In the genomic region with DNA sequence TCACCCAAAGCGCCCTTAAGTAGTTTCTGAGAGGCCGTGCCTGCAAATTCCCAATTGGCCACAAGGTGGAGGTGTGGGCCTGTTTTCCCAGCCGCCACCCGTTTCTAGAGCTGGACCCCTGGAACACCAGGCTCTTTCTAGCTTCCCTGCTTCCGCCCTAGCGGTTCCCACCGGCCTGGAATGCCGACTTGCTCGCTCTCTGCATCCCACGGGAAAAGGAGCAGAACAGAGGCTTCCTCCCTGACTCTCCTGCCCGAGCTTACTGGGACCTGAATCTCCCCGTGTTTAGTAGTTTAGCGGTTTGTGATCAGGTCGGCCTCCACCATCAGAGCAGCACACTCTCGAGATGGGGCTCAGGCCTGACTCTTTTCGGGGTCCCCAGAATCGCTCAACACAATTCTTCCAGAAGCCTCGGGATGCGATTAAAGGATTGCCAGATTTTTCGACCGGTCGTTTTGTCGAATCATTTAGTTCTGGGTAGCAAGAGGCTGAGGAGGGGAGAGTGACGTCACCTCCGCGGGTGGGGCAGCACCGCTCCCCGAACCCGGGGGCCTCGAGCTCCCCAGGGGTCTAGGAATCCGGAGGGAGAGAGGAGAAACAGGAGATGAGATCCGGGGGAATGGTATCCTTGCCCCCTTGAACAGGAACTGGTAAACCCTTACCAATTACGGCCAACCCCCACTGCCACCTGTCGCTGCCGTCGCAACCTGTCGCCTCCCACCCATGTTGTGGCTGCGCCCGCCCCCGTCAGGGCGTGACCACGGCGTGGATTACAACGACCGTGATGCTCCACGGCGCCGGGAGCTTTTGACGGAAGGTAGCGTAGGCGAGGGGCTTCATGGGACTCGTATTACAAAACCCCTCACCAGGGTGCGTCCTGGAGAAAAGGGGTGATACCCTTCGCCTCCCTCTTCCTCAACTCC, we compare ENCODE assay signal across 8 cellular contexts. TPM values are rescaled to one million over a fixed set of nuclear protein-coding genes. Genes with fewer than 3 reads are reported as not detected.
DNase-seq lines count a peak whose midpoint lies in the region; ATAC-seq and TF ChIP-seq lines count a peak whose summit lies in the region.

No MANE protein-coding gene starts in this region.

- in situ Hi-C loops in GM18951 (cut with MboI; ENCODE audit: low sequenced_read_pairs, unreplicated experiment) = loop anchor here (25.0 kb wide), 1 partner anchor 430 kb away; the partner anchor contains the start of gene ACP4

- peak in 1 of 2 donors; percentile 8 for TF ChIP-seq EP300 in tibial nerve (IDR thresholded peaks at IDR 0.05)

- H3K27me3 ChIP-seq in RWPE2 (ENCODE audit: insufficient read depth, poor library complexity, severe bottlenecking) (no peaks in the 10 kb centered on the region), tibial nerve (no peaks in the 10 kb centered on the region)

- no peaks in the 10 kb centered on the region for H3K9me3 ChIP-seq in RWPE2 (ENCODE audit: severe bottlenecking)
- no peaks in the 10 kb centered on the region for H3K9me3 ChIP-seq in tibial nerve

- H3K36me3 ChIP-seq in RWPE2 (ENCODE audit: low read depth) (no peaks in the 10 kb centered on the region), tibial nerve (no peaks in the 10 kb centered on the region)

- peak; percentile 75 for ATAC-seq in RWPE2 (ENCODE audit: low read depth)

- H3K27ac ChIP-seq in RWPE2 (ENCODE audit: poor library complexity, severe bottlenecking) (no peak overlapping the region), tibial nerve (peak overlapping the region; percentile 44 to 90 (median 85))

- peak; percentile 52 for TF ChIP-seq POLR2A in GM18951 (IDR thresholded peaks at IDR 0.05; ENCODE audit: extremely low read depth, insufficient read depth, insufficient read length)
- TF ChIP-seq POLR2A in tibial nerve (IDR thresholded peaks at IDR 0.05) = peak; percentile 19 to 28

- TF ChIP-seq CTCF in AG09319 (IDR thresholded peaks at IDR 0.05; ENCODE audit: low read depth, low read length) (peak; percentile 86), RWPE2 (IDR thresholded peaks at IDR 0.05; ENCODE audit: poor library complexity, severe bottlenecking) (peak; percentile 84), tibial nerve (IDR thresholded peaks at IDR 0.05) (peak; percentile 88 to 93 (median 90))

- no peak for DNase-seq in AG09319 (ENCODE audit: extremely low read depth, low read depth)
- DNase-seq in Jurkat, Clone E6-1 (ENCODE audit: low read depth, low spot score) = peak; percentile 72
- DNase-seq in RWPE2 (ENCODE audit: low spot score) = no peak
- peak; percentile 86 for DNase-seq in activated gamma-delta T cell treated with Interleukin-2 at 50 U/mL for 16 hours
- DNase-seq in globus pallidus (ENCODE audit: low spot score) = peak; percentile 70
- DNase-seq in pons (ENCODE audit: low spot score) = peak; percentile 74
- DNase-seq in tibial nerve (ENCODE audit: low spot score in 2 of 2) = peak; percentile 55 to 83

- H3K4me1 ChIP-seq in RWPE2 (ENCODE audit: insufficient read depth, poor library complexity, severe bottlenecking) (no peaks in the 10 kb centered on the region), tibial nerve (peaks cover 0 to 17% (median 1%) of the 10 kb centered on the region in 4 donors)

- peak overlapping the region; percentile 60 for H3K4me3 ChIP-seq in Jurkat, Clone E6-1 (ENCODE audit: low read length)
- peak overlapping the region; percentile 50 for H3K4me3 ChIP-seq in RWPE2 (ENCODE audit: severe bottlenecking)
- H3K4me3 ChIP-seq in tibial nerve = peak overlapping the region; percentile 35 to 52 (median 46)

- WGBS in tibial nerve, 2 donors = 15 to 20% methylated on average over 53 to 54 of the region's 54 CpGs

RNA-seq across cellular contexts. Expression of gene NAPSA, which starts 8.0 kb away (rescaled TPM):
- polyA plus RNA-seq in Jurkat, Clone E6-1 (2012; ENCODE audit: insufficient read depth, insufficient read length) = 1.6 TPM
- total RNA-seq in tibial nerve = 1 to 10 TPM in 1 of 4 donors, under 1 TPM in 1, not detected in 2; 0.39 to 2.1 TPM

RNA-seq across cellular contexts. Expression of gene NR1H2, which starts 18.8 kb away (rescaled TPM):
- polyA plus RNA-seq in Jurkat, Clone E6-1 (2012; ENCODE audit: insufficient read depth, insufficient read length) = 23.3 TPM
- 100 to 1,000 TPM in 1 of 4 donors, 10 to 100 TPM in 3; 80.2 to 125 (median 93.7) TPM for total RNA-seq in tibial nerve

RNA-seq across cellular contexts. Expression of gene POLD1, which starts 26.7 kb away (rescaled TPM):
- polyA plus RNA-seq in Jurkat, Clone E6-1 (2012; ENCODE audit: insufficient read depth, insufficient read length) = 140 TPM
- total RNA-seq in tibial nerve = 10 to 100 TPM; 10.8 to 28.2 (median 15.5) TPM

RNA-seq across cellular contexts. Expression of gene KCNC3, which starts 28.3 kb away (rescaled TPM):
- 0.96 TPM for polyA plus RNA-seq in Jurkat, Clone E6-1 (2012; ENCODE audit: insufficient read depth, insufficient read length)
- total RNA-seq in tibial nerve = 1 to 10 TPM in 1 of 4 donors, under 1 TPM in 3; 0.21 to 1.2 (median 0.71) TPM

Comparison
In these comparisons a context has a peak if more than half of its experiments do, and no peak if none do; other contexts are left out.
1. DNase-seq: peak in Jurkat, Clone E6-1 (single experiment), activated gamma-delta T cell treated with Interleukin-2 at 50 U/mL for 16 hours (single experiment), globus pallidus (single experiment), pons (single experiment) and tibial nerve (2 of 2); none in AG09319 (single experiment) and RWPE2 (single experiment).
2. Peak in every context shown above with its lines, with median percentiles within 50 percentile points of each other: CTCF ChIP-seq and H3K4me3 ChIP-seq.